In the genomic region with DNA sequence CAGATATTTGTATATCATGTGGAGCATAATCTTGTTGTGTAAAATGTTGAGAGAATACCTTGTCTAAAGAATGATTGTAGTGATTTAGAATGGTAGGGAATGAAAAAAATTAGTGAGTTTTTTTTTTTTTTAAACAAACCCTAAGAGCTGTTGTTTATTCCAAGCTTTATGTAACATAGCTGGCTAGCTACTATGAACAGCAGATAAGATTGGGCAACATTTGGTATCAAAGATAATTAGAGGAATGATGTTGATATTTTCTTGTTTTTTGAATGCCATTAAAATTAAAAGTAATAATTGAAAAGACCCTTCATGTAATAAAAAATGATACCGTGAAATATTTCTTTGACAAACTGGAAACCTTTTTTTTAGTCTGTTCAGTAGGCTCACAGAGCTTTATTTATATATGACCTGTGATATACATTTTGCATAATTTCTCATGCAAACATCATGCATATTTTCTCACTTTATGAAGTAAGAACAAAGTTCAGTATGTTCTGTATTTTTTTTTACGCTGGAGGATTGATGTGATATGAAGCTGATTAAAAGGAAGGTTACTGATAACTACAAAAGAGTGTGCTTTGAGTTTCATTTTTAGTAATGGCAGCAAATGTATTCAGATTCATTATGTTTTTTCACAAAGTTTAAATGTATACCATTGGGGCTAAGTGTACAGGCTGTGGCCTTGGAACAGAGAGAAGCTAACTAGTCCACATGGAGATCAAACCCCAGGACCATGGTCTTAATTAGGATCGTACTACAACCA, we compare ENCODE assay signal across 1 cellular context.
A peak's percentile ranks its signal among the peaks of the same experiment; 100 is the strongest.
TF ChIP-seq lines count a peak whose summit lies in the region.

No MANE protein-coding gene starts in this region.

TF ChIP-seq in IMR-90, 13 proteins besides CTCF, POLR2A, EP300 and RAD21:
- TF ChIP-seq FOS (IDR thresholded peaks at IDR 0.05; ENCODE audit: low read depth, low read length), result no peak
- peak; percentile 54; the same call in 1 of the 2 replicates for TF ChIP-seq CEBPB (IDR thresholded peaks at IDR 0.05; ENCODE audit: low read depth, low read length)
TF ChIP-seq in IMR-90: peak in this region for 1.
